In the genomic region with DNA sequence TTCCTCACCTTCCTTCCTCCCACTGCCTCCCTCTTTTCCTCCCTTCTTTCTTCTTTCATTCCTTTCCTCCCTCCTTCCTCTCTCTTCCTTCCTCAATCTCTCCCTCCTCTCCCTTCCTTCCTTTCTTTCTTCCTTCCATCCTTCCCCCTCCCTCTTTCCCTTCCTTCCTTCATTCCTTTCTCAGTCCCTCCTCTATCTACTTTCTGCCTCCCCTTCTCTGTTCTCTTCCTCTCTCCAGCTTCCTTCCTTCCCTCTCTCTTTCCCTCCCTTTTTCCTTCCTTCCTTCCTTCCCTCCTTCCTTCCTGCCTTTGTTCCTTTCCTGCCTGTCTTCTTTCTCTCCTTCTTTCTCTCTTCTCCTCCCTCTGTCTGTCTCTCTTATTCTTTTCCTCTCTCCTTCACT, we compare ENCODE assay signal across 1 cellular context.
TF ChIP-seq lines count a peak whose summit lies in the region.

No MANE protein-coding gene starts in this region.

TF ChIP-seq in GM12878, 131 proteins besides CTCF, POLR2A, EP300 and RAD21:
- no peak for TF ChIP-seq JUND (IDR thresholded peaks at IDR 0.05; ENCODE audit: low read depth, low read length)
- TF ChIP-seq MTA2 (IDR thresholded peaks at IDR 0.05; ENCODE audit: low read depth), result peak; percentile 14; the same call in 1 of the 2 replicates
TF ChIP-seq in GM12878: peak in this region for 1.
